ENCODE assay signal across 8 cellular contexts in genomic region chr11:67345949-67346819, GRCh38. TPM values are rescaled to one million over a fixed set of nuclear protein-coding genes. Genes with fewer than 3 reads are reported as not detected.
DNase-seq lines count a peak whose midpoint lies in the region; ATAC-seq lines count a peak whose summit lies in the region.

No MANE protein-coding gene starts in this region.

- 70% methylated on average over 7 of the region's 7 CpGs for WGBS in urinary bladder

- H3K4me1 ChIP-seq in urinary bladder (ENCODE audit: insufficient read depth): no peaks in the 10 kb centered on the region

- H3K27ac ChIP-seq in urinary bladder (ENCODE audit: low read depth): peak overlapping the region; percentile 39

- H3K4me1 Mint-ChIP-seq in activated naive CD8-positive, alpha-beta T cell treated with anti-CD3 and anti-CD28 coated beads for 36 hours: peaks cover 41% of the 10 kb centered on the region

- no peak overlapping the region for H3K4me3 Mint-ChIP-seq in activated naive CD8-positive, alpha-beta T cell treated with anti-CD3 and anti-CD28 coated beads for 36 hours

- no peaks in the 10 kb centered on the region for H3K9me3 Mint-ChIP-seq in activated naive CD8-positive, alpha-beta T cell treated with anti-CD3 and anti-CD28 coated beads for 36 hours

- DNase-seq in NCI-H82 (lab: John Stamatoyannopoulos, UW): peak; percentile 39
- no peak for DNase-seq in NCI-H82 treated with DMSO at 0.1 percent for 48 hours (lab: John Stamatoyannopoulos, UW; ENCODE audit: unreplicated experiment)
- peak; percentile 42 for DNase-seq in KBM-7
- no peak for DNase-seq in activated naive CD8-positive, alpha-beta T cell treated with anti-CD3 and anti-CD28 coated beads for 36 hours
- DNase-seq in kidney glomerular epithelial cell (lab: John Stamatoyannopoulos, UW): peak; percentile 59
- no peak for DNase-seq in HuH-7.5 (ENCODE audit: low spot score)

- H3K36me3 Mint-ChIP-seq in activated naive CD8-positive, alpha-beta T cell treated with anti-CD3 and anti-CD28 coated beads for 36 hours: no peaks in the 10 kb centered on the region

- no peaks in the 10 kb centered on the region for H3K27me3 Mint-ChIP-seq in activated naive CD8-positive, alpha-beta T cell treated with anti-CD3 and anti-CD28 coated beads for 36 hours

- H3K36me3 ChIP-seq in urinary bladder (ENCODE audit: insufficient read depth): no peaks in the 10 kb centered on the region

- in situ Hi-C loops in KBM-7 (cut with MboI; ENCODE audit: low pct_unique_long_range_greater_than_20kb, low sequenced_read_pairs): no loop called here

- peak overlapping the region; percentile 85 for H3K27ac Mint-ChIP-seq in activated naive CD8-positive, alpha-beta T cell treated with anti-CD3 and anti-CD28 coated beads for 36 hours

- H3K4me3 ChIP-seq in urinary bladder (ENCODE audit: low read depth, low read length): no peak overlapping the region

- no peak for ATAC-seq in HG03457 (IDR thresholded peaks at IDR 0.05; ENCODE audit: unreplicated experiment)

RNA-seq across cellular contexts. Expression of gene POLD4, which starts 7.2 kb away (rescaled TPM):
- total RNA-seq in activated naive CD8-positive, alpha-beta T cell treated with anti-CD3 and anti-CD28 coated beads for 36 hours: 10 to 100 TPM; 28.5 to 28.6 TPM
- 8.8 TPM for total RNA-seq in urinary bladder
- 157 TPM for polyA plus RNA-seq in urinary bladder

RNA-seq across cellular contexts. Expression of gene CLCF1, which starts 27.2 kb away (rescaled TPM):
- under 1 TPM; 0.31 to 0.56 TPM for total RNA-seq in activated naive CD8-positive, alpha-beta T cell treated with anti-CD3 and anti-CD28 coated beads for 36 hours
- total RNA-seq in urinary bladder: 2.7 TPM
- polyA plus RNA-seq in urinary bladder: 9.2 TPM

RNA-seq across cellular contexts. Expression of gene SSH3, which starts 42.9 kb away (rescaled TPM):
- 1 to 10 TPM; 4.6 to 4.7 TPM for total RNA-seq in activated naive CD8-positive, alpha-beta T cell treated with anti-CD3 and anti-CD28 coated beads for 36 hours
- 23.6 TPM for total RNA-seq in urinary bladder
- polyA plus RNA-seq in urinary bladder: 52.7 TPM

RNA-seq across cellular contexts. Expression of gene RAD9A, which starts 45.6 kb away (rescaled TPM):
- 10 to 100 TPM; 31.2 to 33.7 TPM for total RNA-seq in activated naive CD8-positive, alpha-beta T cell treated with anti-CD3 and anti-CD28 coated beads for 36 hours
- 7.5 TPM for total RNA-seq in urinary bladder
- polyA plus RNA-seq in urinary bladder: 16.9 TPM

RNA-seq across cellular contexts. Expression of gene PPP1CA, which starts 55.5 kb away (rescaled TPM):
- total RNA-seq in activated naive CD8-positive, alpha-beta T cell treated with anti-CD3 and anti-CD28 coated beads for 36 hours: 100 to 1,000 TPM; 262 to 269 TPM
- total RNA-seq in urinary bladder: 70.6 TPM
- 85.9 TPM for polyA plus RNA-seq in urinary bladder

Comparison
In these comparisons a context has a peak if more than half of its experiments do, and no peak if none do; other contexts are left out.
1. DNase-seq: peak in NCI-H82 (single experiment), KBM-7 (single experiment) and kidney glomerular epithelial cell (single experiment); none in NCI-H82 treated with DMSO at 0.1 percent for 48 hours (single experiment), activated naive CD8-positive, alpha-beta T cell treated with anti-CD3 and anti-CD28 coated beads for 36 hours (single experiment) and HuH-7.5 (single experiment).